Comparison of ENCODE assay signal across 12 cellular contexts in the genomic region with DNA sequence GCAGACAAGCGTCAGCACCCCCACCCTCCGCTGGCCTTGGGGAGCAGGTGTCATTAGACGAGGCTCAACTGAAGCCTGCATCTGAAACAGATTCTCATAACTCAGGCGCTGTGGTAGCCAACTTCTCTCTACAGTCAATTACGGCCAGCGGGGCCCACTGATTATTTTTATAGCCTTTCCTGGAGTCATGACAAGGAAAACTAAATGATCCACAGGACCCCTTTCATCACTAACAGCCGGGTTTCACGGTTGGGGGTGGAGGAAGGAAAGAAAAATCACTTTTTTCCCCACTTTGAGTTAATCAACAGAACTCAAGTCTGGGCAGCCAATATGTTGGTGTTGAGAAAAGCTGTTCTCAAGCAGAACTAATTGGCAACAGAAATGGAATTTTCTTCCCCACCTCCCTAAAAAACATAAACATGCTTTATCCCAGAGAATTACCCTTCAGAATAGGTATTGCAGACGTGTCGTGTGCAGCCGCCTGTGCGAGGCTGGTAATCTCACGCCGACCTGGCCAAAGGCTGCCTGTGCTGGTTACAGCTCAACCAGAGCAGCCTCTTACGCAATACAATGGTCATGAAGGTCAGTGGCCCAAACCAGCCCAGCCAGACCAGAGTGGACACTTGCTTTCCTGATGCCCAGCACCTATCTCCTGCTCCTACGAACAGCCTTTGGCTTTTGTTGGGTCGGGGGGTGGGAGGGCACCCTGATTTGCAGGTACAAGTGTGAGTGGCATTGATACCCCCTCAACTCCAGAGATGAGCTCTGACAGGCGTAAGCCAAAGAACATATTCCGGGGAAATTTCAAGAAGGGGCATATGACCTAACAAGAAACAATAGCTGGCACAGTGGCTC. TPM values are rescaled to one million over a fixed set of nuclear protein-coding genes. Genes with fewer than 3 reads are reported as not detected.
DNase-seq lines count a peak whose midpoint lies in the region; ATAC-seq and TF ChIP-seq lines count a peak whose summit lies in the region.
"Had no signal": no experiment of that assay in that cellular context is flagged by ENCODE, and none has a peak within 500 bp of the region (broad histone marks: within the 10 kb centered on the region; RNA-seq: fewer than 3 reads in every experiment).

No MANE protein-coding gene starts in this region.

- TF ChIP-seq CTCF in body of pancreas (IDR thresholded peaks at IDR 0.05) (no peak), stomach (IDR thresholded peaks at IDR 0.05) (no peak)

- in situ Hi-C loops in KBM-7 (cut with MboI; ENCODE audit: low pct_unique_long_range_greater_than_20kb, low sequenced_read_pairs): no loop called here

- peaks cover 58% of the 10 kb centered on the region for H3K4me1 ChIP-seq in body of pancreas
- peaks cover 18 to 47% (median 30%) of the 10 kb centered on the region in 4 donors for H3K4me1 ChIP-seq in stomach

- DNase-seq in HT-29 (ENCODE audit: low spot score) (peak; percentile 83), body of pancreas (peak; percentile 71 to 87 (median 84)), left kidney (ENCODE audit: low read depth, low spot score) (peak; percentile 65), stomach (peak; percentile 83), NCI-H2081 treated with DMSO at 0.1 percent for 48 hours (lab: John Stamatoyannopoulos, UW) (no peak), globus pallidus (ENCODE audit: low spot score) (no peak), KBM-7 (no peak)
- no peak for DNase-seq in activated CD8-positive, alpha-beta memory T cell treated with anti-CD3 and anti-CD28 coated beads for 24 hours
- DNase-seq: activated CD8-positive, alpha-beta T cell treated with anti-CD3 and anti-CD28 coated beads for 36 hours; activated naive CD8-positive, alpha-beta T cell treated with anti-CD3 and anti-CD28 coated beads, Interleukin-2, amount 10 ng/mL, durations not matched to agents 7 days and 5 days had no signal

- H3K27me3 ChIP-seq in body of pancreas (no peaks in the 10 kb centered on the region), stomach (no peaks in the 10 kb centered on the region)
- H3K27me3 ChIP-seq: upper lobe of left lung had no signal

- H3K4me3 ChIP-seq in body of pancreas (no peak overlapping the region), stomach (no peak overlapping the region)
- H3K4me3 ChIP-seq: upper lobe of left lung had no signal

- WGBS in body of pancreas, 2 donors: 10 to 26% methylated on average over 16 to 19 of the region's 19 CpGs
- WGBS in stomach, 5 donors: 41 to 59% (median 44%) methylated on average over 12 to 19 of the region's 19 CpGs

- peak overlapping the region; percentile 58 to 88 (median 80) for H3K27ac ChIP-seq in body of pancreas
- H3K27ac ChIP-seq in stomach: peak overlapping the region; percentile 6 to 80 (median 70)
- H3K27ac ChIP-seq: upper lobe of left lung had no signal

- ATAC-seq in body of pancreas: peak; percentile 77
- ATAC-seq: activated CD8-positive, alpha-beta T cell treated with anti-CD3 and anti-CD28 coated beads for 36 hours had no signal

- H3K9me3 ChIP-seq in body of pancreas (no peaks in the 10 kb centered on the region), stomach (no peaks in the 10 kb centered on the region)
- H3K9me3 ChIP-seq: upper lobe of left lung had no signal

- H3K36me3 ChIP-seq in body of pancreas (replicated peaks in 1 of 2; ENCODE audit: insufficient read depth in 1 of 2, low read depth in 2 of 2): no peaks in the 10 kb centered on the region
- H3K36me3 ChIP-seq in stomach: no peaks in the 10 kb centered on the region
- H3K36me3 ChIP-seq: upper lobe of left lung had no signal

- TF ChIP-seq POLR2A in body of pancreas (IDR thresholded peaks at IDR 0.05) (no peak), stomach (IDR thresholded peaks at IDR 0.05) (no peak)

- no peak for TF ChIP-seq EP300 in stomach (IDR thresholded peaks at IDR 0.05)

- intact Hi-C loops in body of pancreas (cut with DNase I): no loop called here
- intact Hi-C loops in stomach (cut with DNase I; ENCODE audit: low total_unique reads): no loop called here

RNA-seq across cellular contexts. Expression of gene RIPOR3, which starts 11.0 kb away (rescaled TPM):
- 0.31 and 0.39 TPM in 2 replicates for total RNA-seq in HT-29 (2014; rRNA removed; shearing (Covaris generic))
- total RNA-seq in body of pancreas (1 to 10 TPM; 2.3 to 6.9 TPM), stomach (10 to 100 TPM in 3 of 5 donors, 1 to 10 TPM in 2; 8.1 to 61.1 (median 13.4) TPM)
- polyA plus RNA-seq in stomach: 1 to 10 TPM; 4.4 to 5.9 (median 5.8) TPM
- total RNA-seq: activated CD8-positive, alpha-beta T cell treated with anti-CD3 and anti-CD28 coated beads for 36 hours; activated naive CD8-positive, alpha-beta T cell treated with anti-CD3 and anti-CD28 coated beads, Interleukin-2, amount 10 ng/mL, durations not matched to agents 7 days and 5 days; pulmonary artery endothelial cell had no signal

RNA-seq across cellular contexts. Expression of gene PARD6B, which starts 51.0 kb away (rescaled TPM):
- total RNA-seq in HT-29 (2014; rRNA removed; shearing (Covaris generic)): 23.7 and 29.9 TPM in 2 replicates
- total RNA-seq in body of pancreas (1 to 10 TPM; 4.6 to 8.6 TPM), stomach (10 to 100 TPM in 4 of 5 donors, 1 to 10 TPM in 1; 5.4 to 69.5 (median 22.6) TPM)
- polyA plus RNA-seq in stomach: 1 to 10 TPM; 3.2 to 6.0 (median 3.7) TPM

Comparison
In these comparisons a context has a peak if more than half of its experiments do, and no peak if none do; other contexts are left out.
1. DNase-seq: peak in HT-29 (single experiment), body of pancreas (4 of 4), left kidney (single experiment) and stomach (single experiment); none in NCI-H2081 treated with DMSO at 0.1 percent for 48 hours (single experiment), globus pallidus (single experiment), activated CD8-positive, alpha-beta memory T cell treated with anti-CD3 and anti-CD28 coated beads for 24 hours (single experiment) and KBM-7 (single experiment).